8 cellular contexts compared by ENCODE assay signal in the genomic region with DNA sequence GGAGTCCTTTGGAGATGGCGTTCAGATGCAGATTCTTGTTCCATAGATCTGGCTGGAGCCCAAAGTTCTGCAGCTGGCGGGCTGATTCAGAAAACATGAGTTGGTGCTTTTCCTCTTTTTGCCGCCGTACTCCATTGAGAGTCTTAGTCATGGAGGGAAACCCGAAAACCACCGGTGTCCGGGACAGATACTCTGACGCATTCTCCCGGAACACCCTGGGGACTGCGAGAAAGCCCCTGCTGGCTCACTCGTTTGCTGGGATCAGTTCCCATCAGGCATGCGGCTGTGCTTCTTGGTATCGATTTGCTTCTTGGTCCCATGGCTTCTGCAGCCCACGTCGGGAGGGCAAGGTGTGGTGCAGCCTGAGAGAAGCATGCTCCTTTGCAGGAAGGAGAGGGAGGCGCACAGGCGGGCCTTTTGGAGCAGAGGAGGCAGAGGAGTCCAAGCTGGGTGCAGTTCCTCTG. TPM values are rescaled to one million over a fixed set of nuclear protein-coding genes. Genes with fewer than 3 reads are reported as not detected.
A peak's percentile ranks its signal among the peaks of the same experiment; 100 is the strongest.
DNase-seq lines count a peak whose midpoint lies in the region; ATAC-seq and TF ChIP-seq lines count a peak whose summit lies in the region.

No MANE protein-coding gene starts in this region.

- no peaks in the 10 kb centered on the region for H3K9me2 ChIP-seq in PC-9 (ENCODE audit: insufficient read depth)

- peak; percentile 63 for ATAC-seq in GM19463 (IDR thresholded peaks at IDR 0.05; ENCODE audit: unreplicated experiment)
- peak; percentile 8 for ATAC-seq in foreskin keratinocyte

- no peak overlapping the region for H3K27ac ChIP-seq in foreskin keratinocyte
- no peak overlapping the region for H3K27ac ChIP-seq in PC-9

- intact Hi-C loops in PC-9 (cut with micrococcal nuclease; ENCODE audit: unreplicated experiment): no loop called here

- no peaks in the 10 kb centered on the region for H3K36me3 ChIP-seq in PC-9 (ENCODE audit: low read depth)

- H3K4me3 ChIP-seq in skeletal muscle cell (ENCODE audit: low read depth, low read length) (no peak overlapping the region), PC-9 (no peak overlapping the region)

- no peak overlapping the region for H2AFZ ChIP-seq in PC-9

- BruUV-seq in PC-9 (replicated peaks; lab: Mats Ljungman, UMichigan): no TSS peak

- H3K9me3 ChIP-seq in PC-9 (ENCODE audit: insufficient read depth, low read depth): no peaks in the 10 kb centered on the region

- POLR2A ChIA-PET in PC-9 (lab: Charles Lee; ENCODE audit: unreplicated experiment): no interaction called here

- H3K4me1 ChIP-seq in foreskin keratinocyte (peaks cover 4% of the 10 kb centered on the region), PC-9 (replicated peaks; ENCODE audit: insufficient read depth) (no peaks in the 10 kb centered on the region)

- H3K27me3 ChIP-seq in foreskin keratinocyte: no peaks in the 10 kb centered on the region
- no peaks in the 10 kb centered on the region for H3K27me3 ChIP-seq in PC-9 (ENCODE audit: insufficient read depth, low read depth)

- CTCF ChIA-PET in PC-9 (lab: Charles Lee): interaction anchor here (0.7 kb wide), 1 partner anchor 61 kb away, joined by 4 read pairs; no protein-coding TSS in a partner anchor

- H3F3A ChIP-seq in PC-9 (ENCODE audit: insufficient read depth, low read depth): no peaks in the 10 kb centered on the region

- DNase-seq in UCSD-AML1 (lab: John Stamatoyannopoulos, UW; ENCODE audit: unreplicated experiment) (peak; percentile 76), foreskin keratinocyte (no peak), skeletal muscle cell (ENCODE audit: low read depth) (peak; percentile 91), NCI-H1092 treated with DMSO at 0.1 percent for 48 hours (lab: John Stamatoyannopoulos, UW) (no peak), PC-9 (no peak), activated gamma-delta T cell treated with Interleukin-2 at 50 U/mL for 16 hours (no peak)
- DNase-seq in effector CD4-positive, alpha-beta T cell: no peak

- peaks cover 3% of the 10 kb centered on the region for H4K20me1 ChIP-seq in PC-9 (ENCODE audit: insufficient read depth)

- H3K4me2 ChIP-seq in PC-9: no peak overlapping the region

- H3K79me2 ChIP-seq in PC-9 (ENCODE audit: low read depth): peaks cover 10% of the 10 kb centered on the region

- TF ChIP-seq CTCF in foreskin keratinocyte (conservative IDR thresholded peaks at IDR 0.05): no peak
- no peak for TF ChIP-seq CTCF in PC-9 (conservative IDR thresholded peaks at IDR 0.05)

RNA-seq across cellular contexts. Expression of gene PFKFB3, which starts 30.8 kb away (rescaled TPM):
- 18.6 and 18.8 TPM in 2 replicates for total RNA-seq in foreskin keratinocyte
- polyA plus RNA-seq in foreskin keratinocyte: 8.4 and 9.1 TPM in 2 replicates
- 37.8 and 54.7 TPM in 2 replicates for total RNA-seq in PC-9 (2021)

Comparison
In these comparisons a context has a peak if more than half of its experiments do, and no peak if none do; other contexts are left out.
1. DNase-seq: peak in UCSD-AML1 (single experiment) and skeletal muscle cell (single experiment); none in foreskin keratinocyte (0 of 2), NCI-H1092 treated with DMSO at 0.1 percent for 48 hours (single experiment), PC-9 (0 of 2), activated gamma-delta T cell treated with Interleukin-2 at 50 U/mL for 16 hours (single experiment) and effector CD4-positive, alpha-beta T cell (single experiment).